In the genomic region with DNA sequence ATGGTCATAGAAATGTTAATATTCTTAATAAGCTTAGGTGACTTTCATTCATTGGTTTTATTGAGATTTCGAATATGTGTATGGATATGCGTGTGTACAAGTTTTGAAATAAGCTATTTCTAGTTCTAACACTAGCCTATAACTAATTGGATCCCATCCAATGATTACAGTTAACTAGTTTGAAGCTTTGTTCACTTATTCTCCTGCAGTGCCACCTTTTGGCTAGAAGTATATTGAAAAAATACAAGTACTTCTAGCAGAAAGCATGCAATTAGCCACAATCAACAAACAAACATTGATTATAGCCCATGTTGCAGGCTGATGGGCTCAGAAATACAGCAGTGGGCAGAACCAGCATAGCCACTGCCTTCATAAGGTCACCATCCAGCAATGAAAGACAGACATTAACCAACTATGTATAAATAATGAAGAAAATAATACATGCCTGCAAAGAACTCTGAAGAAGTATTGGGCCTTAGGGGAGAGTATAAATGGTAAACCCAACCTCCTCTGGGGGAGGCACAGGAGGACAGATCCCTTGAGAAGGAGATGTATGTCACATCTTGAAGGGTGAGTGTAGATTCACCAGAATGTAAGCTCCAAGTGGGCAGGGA, we compare ENCODE assay signal across 8 cellular contexts. TPM values are rescaled to one million over a fixed set of nuclear protein-coding genes. Genes with fewer than 3 reads are reported as not detected.
DNase-seq lines count a peak whose midpoint lies in the region; ATAC-seq, FAIRE-seq and TF ChIP-seq lines count a peak whose summit lies in the region.

No MANE protein-coding gene starts in this region.

- no peak overlapping the region for H2AFZ ChIP-seq in OCI-LY7 (ENCODE audit: low read length)

- POLR2A ChIA-PET in OCI-LY7 (lab: Charles Lee): interaction anchor here (0.5 to 1.2 kb wide), 3 partner anchors 46 to 300 kb away, joined by 3 to 4 read pairs (median 3); no protein-coding TSS in a partner anchor

- in situ Hi-C loops in gastrocnemius medialis (cut with MboI; ENCODE audit: low sequenced_read_pairs in 4 of 4): loop anchor here (5.0 to 25.0 kb wide), 3 partner anchors 302 to 600 kb away; no protein-coding TSS in a partner anchor

- H3K79me2 ChIP-seq in OCI-LY7 (ENCODE audit: insufficient read depth, low read depth, low read length): no peaks in the 10 kb centered on the region

- H3K27ac ChIP-seq in OCI-LY7 (ENCODE audit: low read depth, low read length, poor library complexity, severe bottlenecking): no peak overlapping the region
- H3K27ac ChIP-seq in gastrocnemius medialis: no peak overlapping the region

- H3K9me2 ChIP-seq in OCI-LY7 (ENCODE audit: insufficient read depth, low read length): no peaks in the 10 kb centered on the region

- no peaks in the 10 kb centered on the region for H4K20me1 ChIP-seq in OCI-LY7 (ENCODE audit: insufficient read depth, low read length)

- TF ChIP-seq CTCF in AG09319 (IDR thresholded peaks at IDR 0.05; ENCODE audit: low read depth, low read length) (peak; percentile 46), OCI-LY7 (conservative IDR thresholded peaks at IDR 0.05; ENCODE audit: low read length) (peak; percentile 81), gastrocnemius medialis (IDR thresholded peaks at IDR 0.05 in 4 of 5, conservative IDR thresholded peaks at IDR 0.05 in 1 of 5) (peak in 4 of 5 experiments; percentile 40 to 52 (median 44))

- TF ChIP-seq POLR2A in H54 (IDR thresholded peaks at IDR 0.05; ENCODE audit: low read depth, low read length) (no peak), gastrocnemius medialis (IDR thresholded peaks at IDR 0.05) (no peak)

- H3K4me2 ChIP-seq in OCI-LY7 (ENCODE audit: low read length): no peak overlapping the region

- H3K9me3 ChIP-seq in OCI-LY7 (ENCODE audit: low read length): no peaks in the 10 kb centered on the region
- H3K9me3 ChIP-seq in gastrocnemius medialis: no peaks in the 10 kb centered on the region

- no TSS peak for BruUV-seq in OCI-LY7 (replicated peaks; lab: Mats Ljungman, UMichigan)

- intact Hi-C loops in OCI-LY7 (cut with micrococcal nuclease; ENCODE audit: unreplicated experiment) (loop anchor here (1.0 to 5.0 kb wide), 5 partner anchors 112 to 592 kb away; no protein-coding TSS in a partner anchor), gastrocnemius medialis (cut with DNase I; ENCODE audit: low total_unique reads) (loop anchor here (2.0 kb wide), 1 partner anchor 302 kb away; no protein-coding TSS in a partner anchor)

- FAIRE-seq in H54 (lab: Jason Lieb, UNC): peak; percentile 72

- no peak overlapping the region for H3K4me3 ChIP-seq in OCI-LY7 (ENCODE audit: low read depth, low read length, poor library complexity, severe bottlenecking)
- H3K4me3 ChIP-seq in gastrocnemius medialis: no peak overlapping the region

- H3K36me3 ChIP-seq in OCI-LY7 (ENCODE audit: insufficient read depth, low read length) (no peaks in the 10 kb centered on the region), gastrocnemius medialis (no peaks in the 10 kb centered on the region)

- H3K27me3 ChIP-seq in gastrocnemius medialis: no peaks in the 10 kb centered on the region

- ATAC-seq in gastrocnemius medialis: no peak
- no peak for ATAC-seq in HG03196 (IDR thresholded peaks at IDR 0.05; ENCODE audit: unreplicated experiment)
- no peak for ATAC-seq in GM21723 (IDR thresholded peaks at IDR 0.05; ENCODE audit: unreplicated experiment)

- CTCF ChIA-PET in OCI-LY7 (lab: Charles Lee; ENCODE audit: unreplicated experiment): interaction anchor here (1.9 kb wide), 1 partner anchor 303 kb away, joined by 8 read pairs; no protein-coding TSS in a partner anchor

- DNase-seq in AG09319 (ENCODE audit: extremely low read depth, low read depth) (peak; percentile 25), H54 (ENCODE audit: insufficient read length, low spot score) (peak; percentile 54), OCI-LY7 (ENCODE audit: low spot score) (peak; percentile 60), fibroblast of gingiva (ENCODE audit: low read depth) (peak; percentile 43), gastrocnemius medialis (no peak)
- DNase-seq in activated CD4-positive, alpha-beta T cell treated with anti-CD3 and anti-CD28 coated beads, Interleukin-2, amount 50 U/mL, for 1 hour: no peak

- H3K4me1 ChIP-seq in OCI-LY7 (ENCODE audit: insufficient read depth, low read length, poor library complexity, severe bottlenecking): no peaks in the 10 kb centered on the region
- H3K4me1 ChIP-seq in gastrocnemius medialis: no peaks in the 10 kb centered on the region

RNA-seq across cellular contexts. Expression of gene PIEZO2, which starts 5.1 kb away (rescaled TPM):
- total RNA-seq in OCI-LY7 (2014; rRNA removed; shearing (Covaris generic)): 0.95 and 2.6 TPM in 2 replicates
- total RNA-seq in OCI-LY7 (2022) (3.3 and 5.6 TPM in 2 replicates), gastrocnemius medialis (1 to 10 TPM in 1 of 4 donors, under 1 TPM in 3; 0.18 to 3.0 (median 0.21) TPM)

Comparison
In these comparisons a context has a peak if more than half of its experiments do, and no peak if none do; other contexts are left out.
1. DNase-seq: peak in AG09319 (single experiment), H54 (single experiment), OCI-LY7 (single experiment) and fibroblast of gingiva (single experiment); none in gastrocnemius medialis (0 of 2) and activated CD4-positive, alpha-beta T cell treated with anti-CD3 and anti-CD28 coated beads, Interleukin-2, amount 50 U/mL, for 1 hour (single experiment).
2. Peak in every context shown above with its lines, with median percentiles within 50 percentile points of each other: CTCF ChIP-seq.